Comparison of ENCODE assay signal across 1 cellular context in genomic region chr12:94732367-94732990, GRCh38.
TF ChIP-seq lines count a peak whose summit lies in the region.

No MANE protein-coding gene starts in this region.

TF ChIP-seq in GM23338, 12 proteins besides CTCF, POLR2A, EP300 and RAD21 (continued from another document):
- TF ChIP-seq, protein P1, sequence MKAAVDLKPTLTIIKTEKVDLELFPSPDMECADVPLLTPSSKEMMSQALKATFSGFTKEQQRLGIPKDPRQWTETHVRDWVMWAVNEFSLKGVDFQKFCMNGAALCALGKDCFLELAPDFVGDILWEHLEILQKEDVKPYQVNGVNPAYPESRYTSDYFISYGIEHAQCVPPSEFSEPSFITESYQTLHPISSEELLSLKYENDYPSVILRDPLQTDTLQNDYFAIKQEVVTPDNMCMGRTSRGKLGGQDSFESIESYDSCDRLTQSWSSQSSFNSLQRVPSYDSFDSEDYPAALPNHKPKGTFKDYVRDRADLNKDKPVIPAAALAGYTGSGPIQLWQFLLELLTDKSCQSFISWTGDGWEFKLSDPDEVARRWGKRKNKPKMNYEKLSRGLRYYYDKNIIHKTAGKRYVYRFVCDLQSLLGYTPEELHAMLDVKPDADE (IDR thresholded peaks at IDR 0.05): no peak
- no peak for TF ChIP-seq NANOG (IDR thresholded peaks at IDR 0.05; ENCODE audit: borderline replicate concordance)
- no peak for TF ChIP-seq STAT1 (IDR thresholded peaks at IDR 0.05; ENCODE audit: unreplicated experiment)
- no peak for TF ChIP-seq ZNF462 (CRISPR knock-in tag; IDR thresholded peaks at IDR 0.05)
- no peak for TF ChIP-seq CREB1 (CRISPR knock-in tag; IDR thresholded peaks at IDR 0.05; ENCODE audit: low read depth)
TF ChIP-seq in GM23338: peak in this region for 0.
